8 cellular contexts compared by ENCODE assay signal in genomic region chr9:128503415-128503825, GRCh38. TPM values are rescaled to one million over a fixed set of nuclear protein-coding genes. Genes with fewer than 3 reads are reported as not detected.
DNase-seq lines count a peak whose midpoint lies in the region; ATAC-seq and TF ChIP-seq lines count a peak whose summit lies in the region.
"Not testable (repeated sequence)": the region's sequence is repeated elsewhere in the genome, so short reads cannot be mapped to it uniquely, and the experiment has no call there.

No MANE protein-coding gene starts in this region.

- not testable (repeated sequence) for H3K27me3 Mint-ChIP-seq in activated T-helper 1 cell treated with anti-CD3 and anti-CD28 coated beads, Interleukin-12 subunit alpha, Interleukin-12 subunit beta, Interleukin-2, Interleukin-4 antibody, amounts not matched to agents 30 ng/mL and 10 ng/mL and 1 ng/mL, durations not matched to agents 14 hours and 24 hours and 36 hours (ENCODE audit: insufficient read depth); central memory CD8-positive, alpha-beta T cell

- not testable (repeated sequence) for TF ChIP-seq POLR2A in ovary (IDR thresholded peaks at IDR 0.05)

- intact Hi-C loops in activated T-helper 1 cell treated with anti-CD3 and anti-CD28 coated beads, Interleukin-12 subunit alpha, Interleukin-12 subunit beta, Interleukin-2, Interleukin-4 antibody, amounts not matched to agents 30 ng/mL and 10 ng/mL and 1 ng/mL, durations not matched to agents 14 hours and 24 hours and 36 hours (cut with micrococcal nuclease): not testable (repeated sequence)
- intact Hi-C loops in ovary (cut with DNase I): loop anchor here in 2 of 4 donors (5.0 kb wide), 2 partner anchors 44 to 46 kb away; partner anchors contain the start of gene ODF2 (in 1 of the 2)

- peak overlapping the region; percentile 55 for H3K27ac Mint-ChIP-seq in activated T-helper 1 cell treated with anti-CD3 and anti-CD28 coated beads, Interleukin-12 subunit alpha, Interleukin-12 subunit beta, Interleukin-2, Interleukin-4 antibody, amounts not matched to agents 30 ng/mL and 10 ng/mL and 1 ng/mL, durations not matched to agents 14 hours and 24 hours and 36 hours
- H3K27ac Mint-ChIP-seq in central memory CD8-positive, alpha-beta T cell (ENCODE audit: low read depth): not testable (repeated sequence)

- H3K4me1 Mint-ChIP-seq in activated T-helper 1 cell treated with anti-CD3 and anti-CD28 coated beads, Interleukin-12 subunit alpha, Interleukin-12 subunit beta, Interleukin-2, Interleukin-4 antibody, amounts not matched to agents 30 ng/mL and 10 ng/mL and 1 ng/mL, durations not matched to agents 14 hours and 24 hours and 36 hours (ENCODE audit: low read depth): peaks cover 18% of the 10 kb centered on the region
- H3K4me1 Mint-ChIP-seq in central memory CD8-positive, alpha-beta T cell: peaks cover 16% of the 10 kb centered on the region

- DNase-seq in BJ (ENCODE audit: low read depth): peak; percentile 81
- DNase-seq in H7; RWPE2 (ENCODE audit: low spot score); activated T-helper 1 cell treated with anti-CD3 and anti-CD28 coated beads, Interleukin-12 subunit alpha, Interleukin-12 subunit beta, Interleukin-2, Interleukin-4 antibody, amounts not matched to agents 30 ng/mL and 10 ng/mL and 1 ng/mL, durations not matched to agents 14 hours and 24 hours and 36 hours (ENCODE audit: low spot score); central memory CD8-positive, alpha-beta T cell (ENCODE audit: low spot score in 2 of 2); ovary; thoracic aorta (ENCODE audit: low spot score): not testable (repeated sequence)

- POLR2A ChIA-PET in BJ (lab: Charles Lee): not testable (repeated sequence)

- not testable (repeated sequence) for TF ChIP-seq CTCF in BJ (IDR thresholded peaks at IDR 0.05; ENCODE audit: insufficient read depth, low read depth, low read length); RWPE2 (IDR thresholded peaks at IDR 0.05; ENCODE audit: poor library complexity, severe bottlenecking); ovary (IDR thresholded peaks at IDR 0.05); thoracic aorta (IDR thresholded peaks at IDR 0.05)

- not testable (repeated sequence) for H3K36me3 ChIP-seq in BJ (ENCODE audit: control insufficient read depth, insufficient read depth, low read length); H7 (replicated peaks; ENCODE audit: control insufficient read depth, insufficient read depth, low read length); ovary; thoracic aorta
- H3K36me3 ChIP-seq in RWPE2 (ENCODE audit: low read depth) (peaks cover 24% of the 10 kb centered on the region), iPS-20b (ENCODE audit: insufficient read depth, low read depth, low read length) (peaks cover 11% of the 10 kb centered on the region; the same call in 1 of the 2 replicates)

- peaks cover 20% of the 10 kb centered on the region for H3K36me3 Mint-ChIP-seq in activated T-helper 1 cell treated with anti-CD3 and anti-CD28 coated beads, Interleukin-12 subunit alpha, Interleukin-12 subunit beta, Interleukin-2, Interleukin-4 antibody, amounts not matched to agents 30 ng/mL and 10 ng/mL and 1 ng/mL, durations not matched to agents 14 hours and 24 hours and 36 hours (ENCODE audit: low read depth)
- H3K36me3 Mint-ChIP-seq in central memory CD8-positive, alpha-beta T cell (ENCODE audit: insufficient read depth): peaks cover 22% of the 10 kb centered on the region

- H3K27me3 ChIP-seq in BJ (ENCODE audit: control insufficient read depth, insufficient read depth, low read length); H7 (ENCODE audit: control insufficient read depth, insufficient read depth, low read length); RWPE2 (ENCODE audit: insufficient read depth, poor library complexity, severe bottlenecking); iPS-20b (ENCODE audit: insufficient read depth, low read length); ovary; thoracic aorta (replicated peaks; ENCODE audit: insufficient read depth): not testable (repeated sequence)

- CTCF ChIA-PET in BJ (lab: Yijun Ruan, JAX): interaction anchor here (0.8 kb wide), 1 partner anchor 162 kb away, joined by 3 read pairs; no protein-coding TSS in a partner anchor

- peak overlapping the region; percentile 99 for H3K4me3 Mint-ChIP-seq in activated T-helper 1 cell treated with anti-CD3 and anti-CD28 coated beads, Interleukin-12 subunit alpha, Interleukin-12 subunit beta, Interleukin-2, Interleukin-4 antibody, amounts not matched to agents 30 ng/mL and 10 ng/mL and 1 ng/mL, durations not matched to agents 14 hours and 24 hours and 36 hours
- H3K4me3 Mint-ChIP-seq in central memory CD8-positive, alpha-beta T cell: peak overlapping the region; percentile 99

- not testable (repeated sequence) for H3K4me1 ChIP-seq in RWPE2 (ENCODE audit: insufficient read depth, poor library complexity, severe bottlenecking); iPS-20b (ENCODE audit: insufficient read depth, low read length); ovary (ENCODE audit: insufficient read depth)
- peaks cover 41 to 56% of the 10 kb centered on the region in 2 donors for H3K4me1 ChIP-seq in thoracic aorta (ENCODE audit: control insufficient read depth in 1 of 2, low read depth in 2 of 2)

- H3K9me3 ChIP-seq in RWPE2 (ENCODE audit: severe bottlenecking); iPS-20b (ENCODE audit: insufficient read depth, low read depth, low read length); ovary; thoracic aorta: not testable (repeated sequence)

- ATAC-seq in RWPE2 (ENCODE audit: low read depth); central memory CD8-positive, alpha-beta T cell (replicated peaks; ENCODE audit: extremely low read depth, poor library complexity, severe bottlenecking); thoracic aorta (ENCODE audit: insufficient number of reproducible peaks, low FRiP score, low read depth): not testable (repeated sequence)

- not testable (repeated sequence) for H3K9me3 Mint-ChIP-seq in activated T-helper 1 cell treated with anti-CD3 and anti-CD28 coated beads, Interleukin-12 subunit alpha, Interleukin-12 subunit beta, Interleukin-2, Interleukin-4 antibody, amounts not matched to agents 30 ng/mL and 10 ng/mL and 1 ng/mL, durations not matched to agents 14 hours and 24 hours and 36 hours; central memory CD8-positive, alpha-beta T cell

- not testable (repeated sequence) for H3K4me3 ChIP-seq in BJ (ENCODE audit: low read depth, low read length); iPS-20b (ENCODE audit: low read length)
- H3K4me3 ChIP-seq in H7 (ENCODE audit: insufficient read depth, low read depth, low read length) (peak overlapping the region; percentile 91; the same call in 1 of the 2 replicates), RWPE2 (ENCODE audit: severe bottlenecking) (peak overlapping the region; percentile 53), ovary (peak overlapping the region; percentile 95), thoracic aorta (peak overlapping the region; percentile 97)

- peak overlapping the region; percentile 51; the same call in 1 of the 2 replicates for H3K9ac ChIP-seq in iPS-20b (ENCODE audit: low read depth, low read length)

- H3K27ac ChIP-seq in RWPE2 (ENCODE audit: poor library complexity, severe bottlenecking) (peak overlapping the region; percentile 47), ovary (peak overlapping the region in 1 of 2 donors; percentile 50), thoracic aorta (peak overlapping the region; percentile 22 to 89)
- H3K27ac ChIP-seq in iPS-20b (ENCODE audit: low read length): not testable (repeated sequence)

- WGBS in ovary, 3 donors: 47 to 55% (median 55%) methylated on average over 14 of the region's 14 CpGs

- not testable (repeated sequence) for TF ChIP-seq EP300 in ovary (IDR thresholded peaks at IDR 0.05)

RNA-seq across cellular contexts. Expression of gene GLE1, which starts 1.1 kb away (rescaled TPM):
- polyA plus RNA-seq in BJ (2011; rRNA removed): 22.0 and 25.0 TPM in 2 replicates
- 15.7 and 23.0 TPM in 2 replicates for polyA minus RNA-seq in BJ (2011; rRNA and poly(A)+ RNA removed)
- 21.2 and 24.5 TPM in 2 replicates for total RNA-seq in H7 (2014; rRNA removed; shearing (Covaris generic))
- total RNA-seq in activated T-helper 1 cell treated with anti-CD3 and anti-CD28 coated beads, Interleukin-12 subunit alpha, Interleukin-12 subunit beta, Interleukin-2, Interleukin-4 antibody, amounts not matched to agents 30 ng/mL and 10 ng/mL and 1 ng/mL, durations not matched to agents 14 hours and 24 hours and 36 hours: 51.4 and 52.0 TPM in 2 replicates
- 10 to 100 TPM; 12.4 to 20.2 (median 19.0) TPM for total RNA-seq in ovary
- 10 to 100 TPM; 14.0 to 28.2 TPM for polyA plus RNA-seq in ovary
- 10 to 100 TPM; 15.6 to 21.7 TPM for total RNA-seq in thoracic aorta

RNA-seq across cellular contexts. Expression of gene ODF2, which starts 47.6 kb away (rescaled TPM):
- 16.3 and 21.5 TPM in 2 replicates for polyA plus RNA-seq in BJ (2011; rRNA removed)
- 9.3 and 12.7 TPM in 2 replicates for polyA minus RNA-seq in BJ (2011; rRNA and poly(A)+ RNA removed)
- total RNA-seq in H7 (2014; rRNA removed; shearing (Covaris generic)): 12.0 and 15.8 TPM in 2 replicates
- total RNA-seq in activated T-helper 1 cell treated with anti-CD3 and anti-CD28 coated beads, Interleukin-12 subunit alpha, Interleukin-12 subunit beta, Interleukin-2, Interleukin-4 antibody, amounts not matched to agents 30 ng/mL and 10 ng/mL and 1 ng/mL, durations not matched to agents 14 hours and 24 hours and 36 hours: 55.6 and 57.6 TPM in 2 replicates
- 10 to 100 TPM in 6 of 7 donors, 1 to 10 TPM in 1; 9.7 to 26.5 (median 20.3) TPM for total RNA-seq in ovary
- 10 to 100 TPM; 14.6 to 23.9 TPM for polyA plus RNA-seq in ovary
- total RNA-seq in thoracic aorta: 10 to 100 TPM; 22.5 to 36.5 TPM

RNA-seq across cellular contexts. Expression of gene SPTAN1, which starts 49.0 kb away (rescaled TPM):
- polyA plus RNA-seq in BJ (2011; rRNA removed): 201 and 317 TPM in 2 replicates
- 561 and 622 TPM in 2 replicates for polyA minus RNA-seq in BJ (2011; rRNA and poly(A)+ RNA removed)
- 124 and 132 TPM in 2 replicates for total RNA-seq in H7 (2014; rRNA removed; shearing (Covaris generic))
- 298 and 304 TPM in 2 replicates for total RNA-seq in activated T-helper 1 cell treated with anti-CD3 and anti-CD28 coated beads, Interleukin-12 subunit alpha, Interleukin-12 subunit beta, Interleukin-2, Interleukin-4 antibody, amounts not matched to agents 30 ng/mL and 10 ng/mL and 1 ng/mL, durations not matched to agents 14 hours and 24 hours and 36 hours
- total RNA-seq in ovary: 100 to 1,000 TPM; 140 to 301 (median 261) TPM
- 100 to 1,000 TPM; 120 to 241 TPM for polyA plus RNA-seq in ovary
- 100 to 1,000 TPM; 324 to 348 TPM for total RNA-seq in thoracic aorta
